In the genomic region with DNA sequence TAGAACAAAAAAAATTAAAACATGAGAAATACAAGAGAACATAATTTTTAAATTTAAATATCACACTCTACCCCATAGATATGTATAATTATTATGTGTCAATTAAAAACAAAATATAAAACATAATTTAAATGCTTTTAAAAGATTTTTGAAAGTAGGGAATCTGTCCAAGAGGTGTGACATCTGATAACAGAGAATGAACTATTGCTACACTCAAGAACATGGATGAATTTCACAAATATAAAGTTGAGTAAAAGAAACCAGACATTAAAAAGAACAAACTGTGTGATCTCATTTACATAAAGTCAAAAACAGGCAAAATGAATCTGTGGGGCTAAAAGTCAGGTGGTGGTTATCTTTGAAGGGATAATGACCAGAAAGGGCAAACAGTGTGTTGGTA, we compare ENCODE assay signal across 22 cellular contexts.
"Had no signal": no experiment of that assay in that cellular context is flagged by ENCODE, and none has a peak within 500 bp of the region (broad histone marks: within the 10 kb centered on the region; RNA-seq: fewer than 3 reads in every experiment).

No MANE protein-coding gene starts in this region.

- H3K4me3 Mint-ChIP-seq: effector memory CD8-positive, alpha-beta T cell; mesothelial cell of epicardium; naive B cell; natural killer cell treated with Interleukin-12 subunit alpha and Interleukin-12 subunit beta and Interleukin-15 and Interleukin-18, amount 100 ng/mL, for 72 hours; neural progenitor cell; stimulated activated memory B cell treated with anti-CD40 and anti-IgM and Interleukin-4, amounts not matched to agents 10 μg/mL and 1 μg/mL and 100 μg/mL, for 72 hours; type B pancreatic cell had no signal

- H3K27ac Mint-ChIP-seq: effector memory CD8-positive, alpha-beta T cell; mesothelial cell of epicardium; natural killer cell treated with Interleukin-12 subunit alpha and Interleukin-12 subunit beta and Interleukin-15 and Interleukin-18, amount 100 ng/mL, for 72 hours; neural progenitor cell; stimulated activated memory B cell treated with anti-CD40 and anti-IgM and Interleukin-4, amounts not matched to agents 10 μg/mL and 1 μg/mL and 100 μg/mL, for 72 hours; type B pancreatic cell had no signal

- H3K9me3 Mint-ChIP-seq: effector memory CD8-positive, alpha-beta T cell; natural killer cell treated with Interleukin-12 subunit alpha and Interleukin-12 subunit beta and Interleukin-15 and Interleukin-18, amount 100 ng/mL, for 72 hours had no signal

- H3K4me1 Mint-ChIP-seq: naive B cell; stimulated activated memory B cell treated with anti-CD40 and anti-IgM and Interleukin-4, amounts not matched to agents 10 μg/mL and 1 μg/mL and 100 μg/mL, for 72 hours had no signal

- H3K36me3 Mint-ChIP-seq: naive B cell; natural killer cell treated with Interleukin-12 subunit alpha and Interleukin-12 subunit beta and Interleukin-15 and Interleukin-18, amount 100 ng/mL, for 72 hours; neural progenitor cell; stimulated activated memory B cell treated with anti-CD40 and anti-IgM and Interleukin-4, amounts not matched to agents 10 μg/mL and 1 μg/mL and 100 μg/mL, for 72 hours; type B pancreatic cell had no signal

- ATAC-seq: effector memory CD8-positive, alpha-beta T cell; gastrocnemius medialis; left cardiac atrium; left lung; mucosa of descending colon; natural killer cell treated with Interleukin-12 subunit alpha and Interleukin-12 subunit beta and Interleukin-15 and Interleukin-18, amount 100 ng/mL, for 72 hours; right cardiac atrium; stimulated activated memory B cell treated with anti-CD40 and anti-IgM and Interleukin-4, amounts not matched to agents 10 μg/mL and 1 μg/mL and 100 μg/mL, for 72 hours; stimulated activated naive CD8-positive, alpha-beta T cell treated with anti-CD3 and anti-CD28 coated beads, Interleukin-15, Interleukin-2, amounts not matched to agents 100 U/mL and 50 U/mL, for 24 hours had no signal

- FAIRE-seq: urothelium cell line had no signal

- DNase-seq: cortex of kidney; effector memory CD8-positive, alpha-beta T cell; gastrocnemius medialis; head of caudate nucleus; left cardiac atrium; left lung; mesenchymal stem cell; mucosa of descending colon; naive B cell; right cardiac atrium; spleen; stimulated activated CD4-positive, alpha-beta T cell treated with anti-CD3 and anti-CD28 coated beads, Interleukin-4, amount 100 ng/mL, for 4 hours; stimulated activated naive CD8-positive, alpha-beta T cell treated with anti-CD3 and anti-CD28 coated beads, Interleukin-15, Interleukin-2, amounts not matched to agents 100 U/mL and 50 U/mL, for 24 hours; substantia nigra; testis; tibial artery had no signal

- H3K27me3 Mint-ChIP-seq: effector memory CD8-positive, alpha-beta T cell; stimulated activated memory B cell treated with anti-CD40 and anti-IgM and Interleukin-4, amounts not matched to agents 10 μg/mL and 1 μg/mL and 100 μg/mL, for 72 hours; type B pancreatic cell had no signal
